Comparison of ENCODE assay signal across 9 cellular contexts in genomic region chr6:128479048-128479666, GRCh38. TPM values are rescaled to one million over a fixed set of nuclear protein-coding genes. Genes with fewer than 3 reads are reported as not detected.
A peak's percentile ranks its signal among the peaks of the same experiment; 100 is the strongest.
DNase-seq lines count a peak whose midpoint lies in the region; ATAC-seq lines count a peak whose summit lies in the region.
"Had no signal": no experiment of that assay in that cellular context is flagged by ENCODE, and none has a peak within 500 bp of the region (broad histone marks: within the 10 kb centered on the region; RNA-seq: fewer than 3 reads in every experiment).

No MANE protein-coding gene starts in this region.

- H3K9me3 ChIP-seq in CD4-positive, CD25-positive, alpha-beta regulatory T cell (ENCODE audit: control insufficient read depth in 2 of 2, low read length in 2 of 2), result no peaks in the 10 kb centered on the region
- H3K9me3 ChIP-seq in muscle layer of duodenum (ENCODE audit: control insufficient read depth in 1 of 2, low read length in 2 of 2), result no peaks in the 10 kb centered on the region

- DNase-seq in CD4-positive, CD25-positive, alpha-beta regulatory T cell, result no peak
- no peak for DNase-seq in caudate nucleus (lab: John Stamatoyannopoulos, UW)
- DNase-seq in GM19240 (ENCODE audit: insufficient read length, low spot score), result no peak
- DNase-seq in DMS153 (lab: John Stamatoyannopoulos, UW), result no peak
- DNase-seq: PC-3 had no signal

- H3K27ac Mint-ChIP-seq in CD4-positive, CD25-positive, alpha-beta regulatory T cell, result no peak overlapping the region
- H3K27ac Mint-ChIP-seq: IgD-negative memory B cell had no signal

- H3K36me3 ChIP-seq in CD4-positive, CD25-positive, alpha-beta regulatory T cell (ENCODE audit: control insufficient read depth, insufficient read depth, low read length), result no peaks in the 10 kb centered on the region
- H3K36me3 ChIP-seq in muscle layer of duodenum (ENCODE audit: control insufficient read depth in 1 of 2, insufficient read depth in 2 of 2, low read length in 2 of 2), result no peaks in the 10 kb centered on the region

- H3K36me3 Mint-ChIP-seq in CD4-positive, CD25-positive, alpha-beta regulatory T cell, result no peaks in the 10 kb centered on the region
- H3K36me3 Mint-ChIP-seq: IgD-negative memory B cell had no signal

- no peak for ATAC-seq in CD4-positive, CD25-positive, alpha-beta regulatory T cell (ENCODE audit: low read depth in 2 of 2)
- ATAC-seq in GM18511 (IDR thresholded peaks at IDR 0.05; ENCODE audit: unreplicated experiment) (peak; percentile 10), GM21619 (IDR thresholded peaks at IDR 0.05; ENCODE audit: unreplicated experiment) (no peak)
- ATAC-seq: PC-3 had no signal

- H3K9me3 Mint-ChIP-seq in CD4-positive, CD25-positive, alpha-beta regulatory T cell, result peaks cover 0 to 4% (median 0%) of the 10 kb centered on the region in 7 donors
- H3K9me3 Mint-ChIP-seq: IgD-negative memory B cell had no signal

- peaks cover 5% of the 10 kb centered on the region for H3K4me1 ChIP-seq in CD4-positive, CD25-positive, alpha-beta regulatory T cell (ENCODE audit: control insufficient read depth, insufficient read depth, low read length, poor library complexity, severe bottlenecking)
- H3K4me1 ChIP-seq in muscle layer of duodenum (ENCODE audit: control insufficient read depth in 1 of 2, insufficient read depth in 2 of 2, low read length in 2 of 2), result no peaks in the 10 kb centered on the region

- peak overlapping the region in 2 of 4 donors; percentile 53 to 75 for H3K4me3 Mint-ChIP-seq in CD4-positive, CD25-positive, alpha-beta regulatory T cell

- no peaks in the 10 kb centered on the region for H3K27me3 Mint-ChIP-seq in CD4-positive, CD25-positive, alpha-beta regulatory T cell
- H3K27me3 Mint-ChIP-seq: IgD-negative memory B cell had no signal

- peaks cover 0 to 10% (median 3%) of the 10 kb centered on the region in 4 donors for H3K4me1 Mint-ChIP-seq in CD4-positive, CD25-positive, alpha-beta regulatory T cell

- H3K27ac ChIP-seq in CD4-positive, CD25-positive, alpha-beta regulatory T cell (ENCODE audit: insufficient read depth, low read length, poor library complexity, severe bottlenecking), result no peak overlapping the region
- H3K27ac ChIP-seq in caudate nucleus (ENCODE audit: low read depth, low read length) (peak overlapping the region; percentile 14), muscle layer of duodenum (ENCODE audit: low read length) (no peak overlapping the region)

- no peaks in the 10 kb centered on the region for H3K27me3 ChIP-seq in CD4-positive, CD25-positive, alpha-beta regulatory T cell (ENCODE audit: control insufficient read depth, insufficient read depth, low read length)
- no peaks in the 10 kb centered on the region for H3K27me3 ChIP-seq in muscle layer of duodenum (ENCODE audit: low read depth, low read length)

- peak overlapping the region; percentile 46 for H3K4me3 ChIP-seq in CD4-positive, CD25-positive, alpha-beta regulatory T cell (ENCODE audit: low read depth, low read length)
- H3K4me3 ChIP-seq in muscle layer of duodenum (ENCODE audit: low read depth in 1 of 2, low read length in 2 of 2), result peak overlapping the region; percentile 48 to 49

RNA-seq across cellular contexts. Expression of gene PTPRK, which starts 41.2 kb away (rescaled TPM):
- total RNA-seq in CD4-positive, CD25-positive, alpha-beta regulatory T cell, result 1.0 TPM
- under 1 TPM in 3 of 4 donors, not detected in 1; 0.16 to 0.57 (median 0.34) TPM for polyA plus RNA-seq in CD4-positive, CD25-positive, alpha-beta regulatory T cell
